ENCODE assay signal across 1 cellular context in genomic region chr9:3541206-3541605, GRCh38.
TF ChIP-seq lines count a peak whose summit lies in the region.

No MANE protein-coding gene starts in this region.

TF ChIP-seq in WTC11, 78 proteins besides CTCF, POLR2A, EP300 and RAD21 (continued from another document):
- TF ChIP-seq ZNF532 (CRISPR knock-in tag; IDR thresholded peaks at IDR 0.05; ENCODE audit: borderline replicate concordance) = no peak
- no peak for TF ChIP-seq PRDM15 (CRISPR knock-in tag; IDR thresholded peaks at IDR 0.05)
- TF ChIP-seq AR (CRISPR knock-in tag; IDR thresholded peaks at IDR 0.05) = no peak
